Comparison of ENCODE assay signal across 20 cellular contexts in genomic region chr12:120215766-120216735, GRCh38. TPM values are rescaled to one million over a fixed set of nuclear protein-coding genes. Genes with fewer than 3 reads are reported as not detected.
DNase-seq lines count a peak whose midpoint lies in the region; ATAC-seq and TF ChIP-seq lines count a peak whose summit lies in the region.
"Had no signal": no experiment of that assay in that cellular context is flagged by ENCODE, and none has a peak within 500 bp of the region (broad histone marks: within the 10 kb centered on the region; RNA-seq: fewer than 3 reads in every experiment).

No MANE protein-coding gene starts in this region.

- H3K4me1 ChIP-seq in HCT116 (ENCODE audit: control insufficient read depth in 1 of 2, insufficient read depth in 2 of 2, low read length in 2 of 2): no peaks in the 10 kb centered on the region

- intact Hi-C loops in HCT116 (cut with micrococcal nuclease): no loop called here

- peaks cover 44 to 49% of the 10 kb centered on the region in 2 experiments; a peak in 3 of 4 replicates for H3K36me3 ChIP-seq in HCT116 (ENCODE audit: control insufficient read depth in 1 of 2, insufficient read depth in 2 of 2, low read length in 2 of 2)

- no peak overlapping the region for H3K4me3 ChIP-seq in HCT116 (replicated peaks in 1 of 2; ENCODE audit: low read depth in 1 of 2, low read length in 2 of 2)

- RAD21 ChIA-PET in HCT116 (lab: Charles Lee; ENCODE audit: low non-redundant PET in 1 of 2, low total read pairs in 2 of 2, uncharacterized antibody in 2 of 2, unreplicated experiment in 2 of 2): no interaction called here

- no peaks in the 10 kb centered on the region for H3K4me1 Mint-ChIP-seq in T-helper 1 cell treated with Interleukin-12 subunit alpha and Interleukin-12 subunit beta and Interleukin-4 antibody, amounts not matched to agents 30 μg/mL and 1 μg/mL, for 36 hours (ENCODE audit: low read depth)
- peaks cover 4% of the 10 kb centered on the region for H3K4me1 Mint-ChIP-seq in chondrocyte (ENCODE audit: low read depth)
- peaks cover 27% of the 10 kb centered on the region for H3K4me1 Mint-ChIP-seq in neural crest cell
- H3K4me1 Mint-ChIP-seq: B cell had no signal

- no peak for TF ChIP-seq RAD21 in HCT116 (IDR thresholded peaks at IDR 0.05; ENCODE audit: low read depth)

- peak; percentile 6; the same call in 1 of the 2 replicates for ATAC-seq in HCT116
- no peak for ATAC-seq in GM18498 (IDR thresholded peaks at IDR 0.05; ENCODE audit: unreplicated experiment)
- ATAC-seq in HG03469 (IDR thresholded peaks at IDR 0.05; ENCODE audit: unreplicated experiment): no peak
- ATAC-seq: left lobe of liver, SK-N-SH treated with all-trans-retinoic acid at 6 μM for 48 hours had no signal

- H3K27me3 ChIP-seq in HCT116 (ENCODE audit: insufficient read depth, low read length): no peaks in the 10 kb centered on the region

- POLR2A ChIA-PET in HCT116 (lab: Charles Lee): interaction anchor here (1.7 to 5.4 kb wide), 2 partner anchors 15 kb away, joined by 4 to 40 read pairs; partner anchors contain the start of gene RPLP0

- H3K9me3 ChIP-seq in HCT116 (ENCODE audit: control insufficient read depth in 1 of 2, insufficient read depth in 1 of 2, low read depth in 1 of 2, low read length in 2 of 2): no peaks in the 10 kb centered on the region

- H3K4me2 ChIP-seq in HCT116 (ENCODE audit: low read length): no peak overlapping the region

- no peak overlapping the region for H3K27ac ChIP-seq in HCT116 (ENCODE audit: low read depth, low read length)
- H3K27ac ChIP-seq: 22Rv1 had no signal

- no peaks in the 10 kb centered on the region for H3K9me2 ChIP-seq in HCT116 (ENCODE audit: insufficient read depth)

- H3K9ac ChIP-seq in HCT116 (ENCODE audit: low read length): no peak overlapping the region

- H3K27me3 Mint-ChIP-seq in T-helper 1 cell treated with Interleukin-12 subunit alpha and Interleukin-12 subunit beta and Interleukin-4 antibody, amounts not matched to agents 30 μg/mL and 1 μg/mL, for 36 hours (ENCODE audit: low read depth): no peaks in the 10 kb centered on the region
- H3K27me3 Mint-ChIP-seq in chondrocyte (ENCODE audit: low read depth): no peaks in the 10 kb centered on the region
- peaks cover 3% of the 10 kb centered on the region for H3K27me3 Mint-ChIP-seq in neural crest cell (ENCODE audit: low read depth)

- peaks cover 34% of the 10 kb centered on the region for H3K36me3 Mint-ChIP-seq in T-helper 1 cell treated with Interleukin-12 subunit alpha and Interleukin-12 subunit beta and Interleukin-4 antibody, amounts not matched to agents 30 μg/mL and 1 μg/mL, for 36 hours (ENCODE audit: low read depth)
- peaks cover 27% of the 10 kb centered on the region for H3K36me3 Mint-ChIP-seq in chondrocyte (ENCODE audit: low read depth)
- peaks cover 3% of the 10 kb centered on the region for H3K36me3 Mint-ChIP-seq in neural crest cell (ENCODE audit: low read depth)

- BruUV-seq in HCT116 (replicated peaks; lab: Mats Ljungman, UMichigan): no TSS peak

- no peak for TF ChIP-seq POLR2A in HCT116 (IDR thresholded peaks at IDR 0.05; ENCODE audit: borderline replicate concordance, extremely low read depth, insufficient read depth, insufficient read length)

- H3K79me2 ChIP-seq in HCT116 (ENCODE audit: insufficient read depth, low read length): no peaks in the 10 kb centered on the region

- H3K27ac Mint-ChIP-seq in T-helper 1 cell treated with Interleukin-12 subunit alpha and Interleukin-12 subunit beta and Interleukin-4 antibody, amounts not matched to agents 30 μg/mL and 1 μg/mL, for 36 hours: peak overlapping the region; percentile 3
- H3K27ac Mint-ChIP-seq in chondrocyte (ENCODE audit: unreplicated experiment) (peak overlapping the region; percentile 1), neural crest cell (ENCODE audit: unreplicated experiment) (peak overlapping the region; percentile 82)
- H3K27ac Mint-ChIP-seq: B cell had no signal

- H3K9me3 Mint-ChIP-seq in T-helper 1 cell treated with Interleukin-12 subunit alpha and Interleukin-12 subunit beta and Interleukin-4 antibody, amounts not matched to agents 30 μg/mL and 1 μg/mL, for 36 hours: no peaks in the 10 kb centered on the region
- H3K9me3 Mint-ChIP-seq in chondrocyte (ENCODE audit: low read depth) (no peaks in the 10 kb centered on the region), neural crest cell (no peaks in the 10 kb centered on the region)

- no peaks in the 10 kb centered on the region for H4K20me1 ChIP-seq in HCT116 (ENCODE audit: insufficient read depth)

- DNase-seq in T-helper 1 cell: no peak
- no peak for DNase-seq in HCT116 (ENCODE audit: low read depth, low spot score)
- DNase-seq in chondrocyte (ENCODE audit: low spot score): no peak
- DNase-seq in neural crest cell (ENCODE audit: low read depth, low spot score): no peak
- no peak for DNase-seq in GM19238 (ENCODE audit: insufficient read length, low spot score)
- DNase-seq: activated CD4-positive, alpha-beta T cell treated with anti-CD3 and anti-CD28 coated beads for 4 hours; activated CD8-positive, alpha-beta memory T cell treated with anti-CD3 and anti-CD28 coated beads, Interleukin-2, amount 50 U/mL, for 4 hours; activated naive CD4-positive, alpha-beta T cell; cortex of kidney; erythroblast; NCI-H146; stimulated activated CD4-positive, alpha-beta T cell treated with anti-CD3 and anti-CD28 coated beads, Interleukin-2, amount 100 ng/mL, for 48 hours; substantia nigra had no signal

- H2AFZ ChIP-seq in HCT116 (ENCODE audit: low read depth, low read length, poor library complexity, severe bottlenecking): no peak overlapping the region

- CTCF ChIA-PET in HCT116 (lab: Charles Lee): no interaction called here

- no peak for TF ChIP-seq CTCF in HCT116 (IDR thresholded peaks at IDR 0.05 in 2 of 3, conservative IDR thresholded peaks at IDR 0.05 in 1 of 3; ENCODE audit: borderline replicate concordance in 1 of 3, insufficient read depth in 1 of 3, low read depth in 2 of 3, low read length in 2 of 3)
- no peak for TF ChIP-seq CTCF in chondrocyte (IDR thresholded peaks at IDR 0.05)
- TF ChIP-seq CTCF in neural crest cell (conservative IDR thresholded peaks at IDR 0.05): no peak

- H3K4me3 Mint-ChIP-seq in T-helper 1 cell treated with Interleukin-12 subunit alpha and Interleukin-12 subunit beta and Interleukin-4 antibody, amounts not matched to agents 30 μg/mL and 1 μg/mL, for 36 hours: no peak overlapping the region
- H3K4me3 Mint-ChIP-seq in chondrocyte (ENCODE audit: unreplicated experiment) (no peak overlapping the region), neural crest cell (peak overlapping the region; percentile 22)
- H3K4me3 Mint-ChIP-seq: B cell had no signal

TF ChIP-seq in HCT116, 20 proteins besides CTCF, POLR2A, EP300 and RAD21:
- TF ChIP-seq POLR2AphosphoS5 (IDR thresholded peaks at IDR 0.05; ENCODE audit: low read depth, low read length): no peak

RNA-seq across cellular contexts. Expression of gene RPLP0, which starts 15.1 kb away (rescaled TPM):
- total RNA-seq in HCT116 (2021; ENCODE audit: unreplicated experiment) (4,123 TPM), chondrocyte (1,691 to 2,186 TPM (median 1,706 TPM) in 3 replicates), neural crest cell (2,997 and 3,023 TPM in 2 replicates)
- polyA plus RNA-seq in HCT116 (2012): 6,734 and 7,674 TPM in 2 replicates

RNA-seq across cellular contexts. Expression of gene GCN1, which starts 21.5 kb away (rescaled TPM):
- total RNA-seq in HCT116 (2021; ENCODE audit: unreplicated experiment) (184 TPM), chondrocyte (92.3 to 137 TPM (median 97.5 TPM) in 3 replicates), neural crest cell (108 and 114 TPM in 2 replicates)
- polyA plus RNA-seq in HCT116 (2012): 94.9 and 100 TPM in 2 replicates

RNA-seq across cellular contexts. Expression of gene PXN, which starts 49.5 kb away (rescaled TPM):
- total RNA-seq in HCT116 (2021; ENCODE audit: unreplicated experiment): 211 TPM
- 161 and 178 TPM in 2 replicates for polyA plus RNA-seq in HCT116 (2012)
- 68.1 to 79.5 TPM (median 70.5 TPM) in 3 replicates for total RNA-seq in chondrocyte
- total RNA-seq in neural crest cell: 54.5 and 61.5 TPM in 2 replicates

Comparison
In these comparisons a context has a peak if more than half of its experiments do, and no peak if none do; other contexts are left out.
1. H3K27ac Mint-ChIP-seq: peak in every context shown above with its lines; median percentile 82 in neural crest cell; 3 in T-helper 1 cell treated with Interleukin-12 subunit alpha and Interleukin-12 subunit beta and Interleukin-4 antibody, amounts not matched to agents 30 μg/mL and 1 μg/mL, for 36 hours; 1 in chondrocyte.